In genomic region chr20:44235702-44236101, GRCh38 we compare ENCODE assay signal across 30 cellular contexts. TPM values are rescaled to one million over a fixed set of nuclear protein-coding genes. Genes with fewer than 3 reads are reported as not detected.
"Had no signal": no experiment of that assay in that cellular context is flagged by ENCODE, and none has a peak within 500 bp of the region (broad histone marks: within the 10 kb centered on the region; RNA-seq: fewer than 3 reads in every experiment).

No MANE protein-coding gene starts in this region.

- ATAC-seq: psoas muscle; right cardiac atrium; right lobe of liver; stimulated activated effector memory CD8-positive, alpha-beta T cell treated with anti-CD3 and anti-CD28 coated beads, Interleukin-12 subunit alpha, Interleukin-12 subunit beta, amount 100 ng/mL, for 72 hours; stimulated activated naive B cell treated with anti-CD40 and anti-IgM and Interleukin-4, amounts not matched to agents 10 μg/mL and 1 μg/mL and 100 μg/mL, for 72 hours had no signal

- H3K9me3 Mint-ChIP-seq: nephron; neural progenitor cell; stimulated activated effector memory CD8-positive, alpha-beta T cell treated with anti-CD3 and anti-CD28 coated beads, Interleukin-12 subunit alpha, Interleukin-12 subunit beta, amount 100 ng/mL, for 72 hours; stimulated activated naive B cell treated with anti-CD40 and anti-IgM and Interleukin-4, amounts not matched to agents 10 μg/mL and 1 μg/mL and 100 μg/mL, for 72 hours; stimulated activated naive CD8-positive, alpha-beta T cell treated with anti-CD3 and anti-CD28 coated beads, Interleukin-15, Interleukin-2, amounts not matched to agents 100 ng/mL and 50 ng/mL, for 24 hours had no signal

- DNase-seq: occipital lobe; ovary; psoas muscle; right cardiac atrium; right lobe of liver; sigmoid colon; small intestine; stimulated activated CD4-positive, alpha-beta T cell treated with anti-CD3 and anti-CD28 coated beads, Interleukin-15, amount 100 ng/mL, for 24 hours; stimulated activated CD4-positive, alpha-beta T cell treated with anti-CD3 and anti-CD28 coated beads, Interleukin-2, amount 100 ng/mL, for 24 hours; stimulated activated CD4-positive, alpha-beta T cell treated with anti-CD3 and anti-CD28 coated beads, Interleukin-2, amount 100 ng/mL, for 48 hours; stimulated activated CD4-positive, alpha-beta T cell treated with anti-CD3 and anti-CD28 coated beads, Interleukin-4, amount 100 ng/mL, for 24 hours; stimulated activated naive B cell treated with anti-CD40 and anti-IgM and Interleukin-4, amounts not matched to agents 10 μg/mL and 1 μg/mL and 100 μg/mL, for 72 hours; stimulated activated naive CD4-positive, alpha-beta T cell treated with Interleukin-2 at 50 U/mL for 16 hours; stomach; thyroid gland; trophoblast cell; upper lobe of left lung had no signal

- H3K36me3 Mint-ChIP-seq: neural progenitor cell; stimulated activated effector memory CD8-positive, alpha-beta T cell treated with anti-CD3 and anti-CD28 coated beads, Interleukin-12 subunit alpha, Interleukin-12 subunit beta, amount 100 ng/mL, for 72 hours had no signal

- H3K27me3 Mint-ChIP-seq: progenitor cell of endocrine pancreas; stimulated activated naive CD8-positive, alpha-beta T cell treated with anti-CD3 and anti-CD28 coated beads, Interleukin-15, Interleukin-2, amounts not matched to agents 100 ng/mL and 50 ng/mL, for 24 hours had no signal

- H3K4me1 Mint-ChIP-seq: nephron; stimulated activated naive B cell treated with anti-CD40 and anti-IgM and Interleukin-4, amounts not matched to agents 10 μg/mL and 1 μg/mL and 100 μg/mL, for 72 hours had no signal

- H3K27ac Mint-ChIP-seq: nephron; neural progenitor cell; progenitor cell of endocrine pancreas; stimulated activated effector memory CD8-positive, alpha-beta T cell treated with anti-CD3 and anti-CD28 coated beads, Interleukin-12 subunit alpha, Interleukin-12 subunit beta, amount 100 ng/mL, for 72 hours; stimulated activated naive B cell treated with anti-CD40 and anti-IgM and Interleukin-4, amounts not matched to agents 10 μg/mL and 1 μg/mL and 100 μg/mL, for 72 hours; stimulated activated naive CD8-positive, alpha-beta T cell treated with anti-CD3 and anti-CD28 coated beads, Interleukin-15, Interleukin-2, amounts not matched to agents 100 ng/mL and 50 ng/mL, for 24 hours had no signal

- H3K4me3 Mint-ChIP-seq: nephron; neural progenitor cell; stimulated activated effector memory CD8-positive, alpha-beta T cell treated with anti-CD3 and anti-CD28 coated beads, Interleukin-12 subunit alpha, Interleukin-12 subunit beta, amount 100 ng/mL, for 72 hours; stimulated activated naive B cell treated with anti-CD40 and anti-IgM and Interleukin-4, amounts not matched to agents 10 μg/mL and 1 μg/mL and 100 μg/mL, for 72 hours; stimulated activated naive CD8-positive, alpha-beta T cell treated with anti-CD3 and anti-CD28 coated beads, Interleukin-15, Interleukin-2, amounts not matched to agents 100 ng/mL and 50 ng/mL, for 24 hours had no signal

RNA-seq across cellular contexts. Expression of gene GDAP1L1, which starts 11.4 kb away (rescaled TPM):
- total RNA-seq: psoas muscle, renal cortical epithelial cell, right lobe of liver, skeletal muscle tissue, subcutaneous adipose tissue, thoracic aorta, tibial nerve, upper lobe of left lung, ureter, vagina had no signal

RNA-seq across cellular contexts. Expression of gene JPH2, which starts 48.7 kb away (rescaled TPM):
- polyA plus RNA-seq: neural cell had no signal
